Comparison of ENCODE assay signal across 28 cellular contexts in the genomic region with DNA sequence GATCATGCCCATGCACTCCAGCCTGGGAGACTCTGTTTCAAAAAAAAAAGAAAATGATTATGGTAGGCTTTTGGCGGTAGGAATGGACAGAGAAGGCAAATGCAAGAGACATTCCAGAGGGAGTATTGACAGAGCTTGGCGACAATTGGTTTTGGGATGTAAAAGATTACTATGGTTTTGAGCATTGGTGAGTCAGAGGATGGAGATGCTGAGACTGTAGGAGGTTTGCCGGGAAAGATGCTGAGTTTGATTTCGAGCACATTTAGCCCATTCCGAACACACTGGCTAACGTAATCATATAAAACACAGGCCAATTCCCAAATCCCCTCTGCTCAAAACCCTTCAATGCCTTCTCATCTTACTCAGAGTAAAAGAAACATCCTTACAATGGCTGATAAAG.
DNase-seq lines count a peak whose midpoint lies in the region; FAIRE-seq and TF ChIP-seq lines count a peak whose summit lies in the region.
"Had no signal": no experiment of that assay in that cellular context is flagged by ENCODE, and none has a peak within 500 bp of the region (broad histone marks: within the 10 kb centered on the region; RNA-seq: fewer than 3 reads in every experiment).

No MANE protein-coding gene starts in this region.

- no peaks in the 10 kb centered on the region for H3K9me3 ChIP-seq in trophoblast cell (ENCODE audit: insufficient read depth, low read depth, low read length)
- H3K9me3 ChIP-seq: heart right ventricle had no signal

- no peak overlapping the region for H4K12ac ChIP-seq in trophoblast cell (ENCODE audit: low read depth, low read length)

- no peak overlapping the region for H2BK120ac ChIP-seq in trophoblast cell (ENCODE audit: insufficient read depth, low read length, poor library complexity)

- no peak overlapping the region for H2BK5ac ChIP-seq in trophoblast cell (ENCODE audit: low read depth, low read length, poor library complexity)

- H3K4me1 Mint-ChIP-seq in mesothelial cell of epicardium = no peaks in the 10 kb centered on the region
- H3K4me1 Mint-ChIP-seq: activated CD4-positive, alpha-beta T cell treated with anti-CD3 and anti-CD28 coated beads, Interleukin-2, amount 10 ng/mL, durations not matched to agents 7 days and 5 days; nephron; stimulated activated naive CD8-positive, alpha-beta T cell treated with anti-CD3 and anti-CD28 coated beads, Interleukin-15, amount 100 ng/mL, for 72 hours had no signal

- no peak overlapping the region for H3K4me2 ChIP-seq in trophoblast cell (ENCODE audit: low read length)

- H3K4me3 ChIP-seq in astrocyte of the cerebellum (ENCODE audit: low read depth, low read length) (no peak overlapping the region), trophoblast cell (ENCODE audit: low read depth, low read length) (no peak overlapping the region)
- H3K4me3 ChIP-seq: heart right ventricle had no signal

- no peak overlapping the region for H3K23ac ChIP-seq in trophoblast cell (ENCODE audit: low read length)

- no peak overlapping the region for H2BK12ac ChIP-seq in trophoblast cell (ENCODE audit: low read length)

- no peak overlapping the region for H3K27ac Mint-ChIP-seq in mesothelial cell of epicardium
- H3K27ac Mint-ChIP-seq: activated CD4-positive, alpha-beta T cell treated with anti-CD3 and anti-CD28 coated beads, Interleukin-2, amount 10 ng/mL, durations not matched to agents 7 days and 5 days; CD4-positive, alpha-beta T cell; H9; nephron; type B pancreatic cell had no signal

- in situ Hi-C loops in astrocyte of the cerebellum (cut with HindIII; ENCODE audit: low sequenced_read_pairs) = no loop called here

- no peak overlapping the region for H3K4me3 Mint-ChIP-seq in mesothelial cell of epicardium
- H3K4me3 Mint-ChIP-seq: activated CD4-positive, alpha-beta T cell treated with anti-CD3 and anti-CD28 coated beads, Interleukin-2, amount 10 ng/mL, durations not matched to agents 7 days and 5 days; activated T-cell treated with anti-CD3 and anti-CD28 coated beads, Interleukin-2, amount 50 U/mL, for 4 hours; CD4-positive, alpha-beta T cell; H9; nephron; stimulated activated naive CD8-positive, alpha-beta T cell treated with anti-CD3 and anti-CD28 coated beads, Interleukin-15, amount 100 ng/mL, for 72 hours; type B pancreatic cell had no signal

- no peak overlapping the region for H2AFZ ChIP-seq in trophoblast cell (ENCODE audit: insufficient read depth, low read length, poor library complexity)

- H3K36me3 Mint-ChIP-seq in mesothelial cell of epicardium = no peaks in the 10 kb centered on the region
- H3K36me3 Mint-ChIP-seq: type B pancreatic cell had no signal

- DNase-seq in EL (peak; percentile 78), M059J (ENCODE audit: low read depth) (peak; percentile 54), astrocyte of the cerebellum (ENCODE audit: low read depth) (peak; percentile 59), trophoblast cell (peak; percentile 22 to 67), posterior cingulate gyrus (no peak), mesothelial cell of epicardium (ENCODE audit: low spot score in 2 of 2, unreplicated experiment in 2 of 2) (no peak), frontal cortex (ENCODE audit: low spot score in 2 of 2) (no peak)
- DNase-seq: activated CD4-positive, alpha-beta T cell treated with anti-CD3 and anti-CD28 coated beads, Interleukin-2, amount 10 ng/mL, durations not matched to agents 7 days and 5 days; activated T-cell treated with anti-CD3 and anti-CD28 coated beads, Interleukin-2, amount 50 U/mL, for 4 hours; CD4-positive, alpha-beta T cell; DMS 273 treated with DMSO at 0.1 percent for 48 hours; effector CD4-positive, alpha-beta T cell; GDM1; H9; heart right ventricle; KG1; NCI-H1436 treated with DMSO at 0.1 percent for 48 hours; NCI-H446 treated with DMSO at 0.1 percent for 48 hours; Right ventricle myocardium superior; small intestine; stimulated activated CD4-positive, alpha-beta T cell treated with anti-CD3 and anti-CD28 coated beads, Interleukin-1b, Interleukin-23, amount 100 ng/mL, for 48 hours; stimulated activated CD8-positive, alpha-beta memory T cell treated with anti-CD3 and anti-CD28 coated beads, Interleukin-4, amount 100 ng/mL, for 48 hours; stimulated activated naive CD8-positive, alpha-beta T cell treated with anti-CD3 and anti-CD28 coated beads, Interleukin-15, amount 100 ng/mL, for 72 hours; T-helper 9 cell; WERI-Rb-1 had no signal

- no peak overlapping the region for H3K27ac ChIP-seq in trophoblast cell (ENCODE audit: low read depth, low read length)
- H3K27ac ChIP-seq: heart right ventricle, WERI-Rb-1 had no signal

- no peak overlapping the region for H3K14ac ChIP-seq in trophoblast cell (ENCODE audit: low read length)

- no peak for TF ChIP-seq CTCF in astrocyte of the cerebellum (IDR thresholded peaks at IDR 0.05; ENCODE audit: low read depth, low read length, missing control alignments)
- TF ChIP-seq CTCF in mesothelial cell of epicardium (IDR thresholded peaks at IDR 0.05; ENCODE audit: unreplicated experiment) = no peak

- no peak overlapping the region for H4K91ac ChIP-seq in trophoblast cell (ENCODE audit: low read depth, low read length)

- H3K9me3 Mint-ChIP-seq in mesothelial cell of epicardium = no peaks in the 10 kb centered on the region
- H3K9me3 Mint-ChIP-seq: activated CD4-positive, alpha-beta T cell treated with anti-CD3 and anti-CD28 coated beads, Interleukin-2, amount 10 ng/mL, durations not matched to agents 7 days and 5 days; activated T-cell treated with anti-CD3 and anti-CD28 coated beads, Interleukin-2, amount 50 U/mL, for 4 hours; CD4-positive, alpha-beta T cell; H9; nephron; stimulated activated naive CD8-positive, alpha-beta T cell treated with anti-CD3 and anti-CD28 coated beads, Interleukin-15, amount 100 ng/mL, for 72 hours; type B pancreatic cell had no signal

- no peak overlapping the region for H3K9ac ChIP-seq in trophoblast cell (ENCODE audit: low read length)

- H3K36me3 ChIP-seq in trophoblast cell (ENCODE audit: control insufficient read depth in 1 of 2, insufficient read depth in 2 of 2, low read length in 2 of 2) = no peaks in the 10 kb centered on the region
- H3K36me3 ChIP-seq: heart right ventricle, WERI-Rb-1 had no signal

- H3K27me3 ChIP-seq in trophoblast cell (ENCODE audit: insufficient read depth, low read length) = no peaks in the 10 kb centered on the region
- H3K27me3 ChIP-seq: heart right ventricle had no signal

- no peak overlapping the region for H3K18ac ChIP-seq in trophoblast cell (ENCODE audit: low read length)

- no peaks in the 10 kb centered on the region for H3K79me1 ChIP-seq in trophoblast cell (ENCODE audit: low read length)

- no peak for FAIRE-seq in frontal cortex (lab: Jason Lieb, UNC)
- FAIRE-seq: HTR-8/SVneo, small intestine had no signal

- no peaks in the 10 kb centered on the region for H3K4me1 ChIP-seq in trophoblast cell (ENCODE audit: control insufficient read depth in 1 of 2, insufficient read depth in 2 of 2, low read length in 2 of 2)
- H3K4me1 ChIP-seq: heart right ventricle had no signal

- no peak overlapping the region for H3K4ac ChIP-seq in trophoblast cell (ENCODE audit: low read depth, low read length)

- no peaks in the 10 kb centered on the region for H3K79me2 ChIP-seq in trophoblast cell (ENCODE audit: control insufficient read depth, insufficient read depth, low read length, poor library complexity)

- no CpG with 5 or more reads among the region's 6 CpGs for WGBS in trophoblast cell (ENCODE audit: extremely low coverage, insufficient coverage, insufficient read length)

- peaks cover 2% of the 10 kb centered on the region for H3K27me3 Mint-ChIP-seq in mesothelial cell of epicardium (ENCODE audit: low read depth)
- H3K27me3 Mint-ChIP-seq: CD4-positive, alpha-beta T cell; stimulated activated naive CD8-positive, alpha-beta T cell treated with anti-CD3 and anti-CD28 coated beads, Interleukin-15, amount 100 ng/mL, for 72 hours; type B pancreatic cell had no signal

- H4K8ac ChIP-seq in trophoblast cell (ENCODE audit: low read depth, low read length) = no peak overlapping the region

- no peak overlapping the region for H2AK5ac ChIP-seq in trophoblast cell (ENCODE audit: low read length)

- intact Hi-C loops in posterior cingulate gyrus (cut with DNase I) = no loop called here

Comparison
In these comparisons a context has a peak if more than half of its experiments do, and no peak if none do; other contexts are left out.
1. DNase-seq: peak in EL (single experiment), M059J (single experiment), astrocyte of the cerebellum (single experiment) and trophoblast cell (2 of 2); none in posterior cingulate gyrus (0 of 10), mesothelial cell of epicardium (0 of 2) and frontal cortex (0 of 2).